1 cellular context compared by ENCODE assay signal in genomic region chr9:98370976-98371315, GRCh38.
TF ChIP-seq lines count a peak whose summit lies in the region.

No MANE protein-coding gene starts in this region.

TF ChIP-seq in H1, 55 proteins besides CTCF, POLR2A, EP300 and RAD21:
- TF ChIP-seq FOSL1 (IDR thresholded peaks at IDR 0.05; ENCODE audit: insufficient read depth, low read depth, low read length) (no peak), CREB1 (IDR thresholded peaks at IDR 0.05) (no peak)
